ENCODE assay signal across 1 cellular context in the genomic region with DNA sequence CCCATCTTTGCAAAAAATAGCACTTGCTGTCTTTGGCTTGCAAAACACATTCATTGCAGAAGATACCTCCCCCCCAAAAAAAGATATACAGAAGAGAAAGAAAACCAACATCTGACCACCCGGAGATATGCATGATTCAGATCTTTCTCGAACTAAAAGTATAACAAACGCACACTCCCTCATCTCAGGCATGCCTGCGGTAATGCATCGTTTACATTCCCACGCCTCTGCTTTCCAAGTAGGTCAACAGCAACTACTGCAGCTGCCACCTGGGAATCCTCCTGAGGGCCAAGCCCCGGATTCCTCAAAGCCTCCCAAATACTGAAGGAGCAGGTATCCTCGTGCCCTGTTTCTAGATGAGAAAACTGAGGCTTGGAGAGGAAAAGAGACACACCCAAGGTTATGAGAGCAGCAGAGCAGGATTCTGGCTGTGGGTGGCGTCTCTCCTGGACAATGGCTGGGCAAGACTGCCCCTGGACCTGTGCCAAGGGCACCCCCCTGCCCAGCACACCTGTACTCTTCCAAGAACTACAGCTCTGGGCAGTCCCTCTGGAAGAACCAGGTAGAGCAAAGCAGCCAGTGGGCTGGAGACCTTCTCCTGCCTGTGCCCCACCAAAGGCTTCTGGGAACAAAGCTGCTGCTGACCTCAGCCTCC.
TF ChIP-seq lines count a peak whose summit lies in the region.

No MANE protein-coding gene starts in this region.

TF ChIP-seq in SK-N-SH treated with all-trans-retinoic acid at 6 μM for 48 hours, 23 proteins besides CTCF, POLR2A, EP300 and RAD21:
- TF ChIP-seq RARB (CRISPR knock-in tag; IDR thresholded peaks at IDR 0.05) (no peak), TCF4 (CRISPR knock-in tag; IDR thresholded peaks at IDR 0.05; ENCODE audit: borderline replicate concordance) (no peak), GLIS3 (CRISPR knock-in tag; IDR thresholded peaks at IDR 0.05) (no peak), ZFP30 (CRISPR knock-in tag; IDR thresholded peaks at IDR 0.05) (no peak), TOX (CRISPR knock-in tag; IDR thresholded peaks at IDR 0.05; ENCODE audit: borderline replicate concordance) (no peak), ESRRG (CRISPR knock-in tag; IDR thresholded peaks at IDR 0.05) (no peak), ZFP3 (CRISPR knock-in tag; IDR thresholded peaks at IDR 0.05) (no peak), BACH2 (CRISPR knock-in tag; IDR thresholded peaks at IDR 0.05; ENCODE audit: borderline replicate concordance) (no peak), CSDC2 (CRISPR knock-in tag; IDR thresholded peaks at IDR 0.05) (no peak), ZNF70 (CRISPR knock-in tag; IDR thresholded peaks at IDR 0.05) (no peak), SNAI2 (CRISPR knock-in tag; IDR thresholded peaks at IDR 0.05) (no peak), ZNF8 (CRISPR knock-in tag; IDR thresholded peaks at IDR 0.05) (no peak), ARNTL (CRISPR knock-in tag; IDR thresholded peaks at IDR 0.05; ENCODE audit: borderline replicate concordance, low read depth) (no peak), ZC3H10 (CRISPR knock-in tag; IDR thresholded peaks at IDR 0.05) (no peak), PPARA (CRISPR knock-in tag; IDR thresholded peaks at IDR 0.05; ENCODE audit: borderline replicate concordance) (no peak)
- TF ChIP-seq, protein P1, sequence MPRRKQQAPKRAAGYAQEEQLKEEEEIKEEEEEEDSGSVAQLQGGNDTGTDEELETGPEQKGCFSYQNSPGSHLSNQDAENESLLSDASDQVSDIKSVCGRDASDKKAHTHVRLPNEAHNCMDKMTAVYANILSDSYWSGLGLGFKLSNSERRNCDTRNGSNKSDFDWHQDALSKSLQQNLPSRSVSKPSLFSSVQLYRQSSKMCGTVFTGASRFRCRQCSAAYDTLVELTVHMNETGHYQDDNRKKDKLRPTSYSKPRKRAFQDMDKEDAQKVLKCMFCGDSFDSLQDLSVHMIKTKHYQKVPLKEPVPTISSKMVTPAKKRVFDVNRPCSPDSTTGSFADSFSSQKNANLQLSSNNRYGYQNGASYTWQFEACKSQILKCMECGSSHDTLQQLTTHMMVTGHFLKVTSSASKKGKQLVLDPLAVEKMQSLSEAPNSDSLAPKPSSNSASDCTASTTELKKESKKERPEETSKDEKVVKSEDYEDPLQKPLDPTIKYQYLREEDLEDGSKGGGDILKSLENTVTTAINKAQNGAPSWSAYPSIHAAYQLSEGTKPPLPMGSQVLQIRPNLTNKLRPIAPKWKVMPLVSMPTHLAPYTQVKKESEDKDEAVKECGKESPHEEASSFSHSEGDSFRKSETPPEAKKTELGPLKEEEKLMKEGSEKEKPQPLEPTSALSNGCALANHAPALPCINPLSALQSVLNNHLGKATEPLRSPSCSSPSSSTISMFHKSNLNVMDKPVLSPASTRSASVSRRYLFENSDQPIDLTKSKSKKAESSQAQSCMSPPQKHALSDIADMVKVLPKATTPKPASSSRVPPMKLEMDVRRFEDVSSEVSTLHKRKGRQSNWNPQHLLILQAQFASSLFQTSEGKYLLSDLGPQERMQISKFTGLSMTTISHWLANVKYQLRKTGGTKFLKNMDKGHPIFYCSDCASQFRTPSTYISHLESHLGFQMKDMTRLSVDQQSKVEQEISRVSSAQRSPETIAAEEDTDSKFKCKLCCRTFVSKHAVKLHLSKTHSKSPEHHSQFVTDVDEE (CRISPR knock-in tag; IDR thresholded peaks at IDR 0.05): no peak
- TF ChIP-seq, protein P2, sequence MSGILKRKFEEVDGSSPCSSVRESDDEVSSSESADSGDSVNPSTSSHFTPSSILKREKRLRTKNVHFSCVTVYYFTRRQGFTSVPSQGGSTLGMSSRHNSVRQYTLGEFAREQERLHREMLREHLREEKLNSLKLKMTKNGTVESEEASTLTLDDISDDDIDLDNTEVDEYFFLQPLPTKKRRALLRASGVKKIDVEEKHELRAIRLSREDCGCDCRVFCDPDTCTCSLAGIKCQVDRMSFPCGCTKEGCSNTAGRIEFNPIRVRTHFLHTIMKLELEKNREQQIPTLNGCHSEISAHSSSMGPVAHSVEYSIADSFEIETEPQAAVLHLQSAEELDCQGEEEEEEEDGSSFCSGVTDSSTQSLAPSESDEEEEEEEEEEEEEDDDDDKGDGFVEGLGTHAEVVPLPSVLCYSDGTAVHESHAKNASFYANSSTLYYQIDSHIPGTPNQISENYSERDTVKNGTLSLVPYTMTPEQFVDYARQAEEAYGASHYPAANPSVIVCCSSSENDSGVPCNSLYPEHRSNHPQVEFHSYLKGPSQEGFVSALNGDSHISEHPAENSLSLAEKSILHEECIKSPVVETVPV (CRISPR knock-in tag; IDR thresholded peaks at IDR 0.05): no peak
- TF ChIP-seq, protein P3, sequence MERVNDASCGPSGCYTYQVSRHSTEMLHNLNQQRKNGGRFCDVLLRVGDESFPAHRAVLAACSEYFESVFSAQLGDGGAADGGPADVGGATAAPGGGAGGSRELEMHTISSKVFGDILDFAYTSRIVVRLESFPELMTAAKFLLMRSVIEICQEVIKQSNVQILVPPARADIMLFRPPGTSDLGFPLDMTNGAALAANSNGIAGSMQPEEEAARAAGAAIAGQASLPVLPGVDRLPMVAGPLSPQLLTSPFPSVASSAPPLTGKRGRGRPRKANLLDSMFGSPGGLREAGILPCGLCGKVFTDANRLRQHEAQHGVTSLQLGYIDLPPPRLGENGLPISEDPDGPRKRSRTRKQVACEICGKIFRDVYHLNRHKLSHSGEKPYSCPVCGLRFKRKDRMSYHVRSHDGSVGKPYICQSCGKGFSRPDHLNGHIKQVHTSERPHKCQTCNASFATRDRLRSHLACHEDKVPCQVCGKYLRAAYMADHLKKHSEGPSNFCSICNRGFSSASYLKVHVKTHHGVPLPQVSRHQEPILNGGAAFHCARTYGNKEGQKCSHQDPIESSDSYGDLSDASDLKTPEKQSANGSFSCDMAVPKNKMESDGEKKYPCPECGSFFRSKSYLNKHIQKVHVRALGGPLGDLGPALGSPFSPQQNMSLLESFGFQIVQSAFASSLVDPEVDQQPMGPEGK (CRISPR knock-in tag; IDR thresholded peaks at IDR 0.05; ENCODE audit: borderline replicate concordance): no peak
- TF ChIP-seq, protein P4, sequence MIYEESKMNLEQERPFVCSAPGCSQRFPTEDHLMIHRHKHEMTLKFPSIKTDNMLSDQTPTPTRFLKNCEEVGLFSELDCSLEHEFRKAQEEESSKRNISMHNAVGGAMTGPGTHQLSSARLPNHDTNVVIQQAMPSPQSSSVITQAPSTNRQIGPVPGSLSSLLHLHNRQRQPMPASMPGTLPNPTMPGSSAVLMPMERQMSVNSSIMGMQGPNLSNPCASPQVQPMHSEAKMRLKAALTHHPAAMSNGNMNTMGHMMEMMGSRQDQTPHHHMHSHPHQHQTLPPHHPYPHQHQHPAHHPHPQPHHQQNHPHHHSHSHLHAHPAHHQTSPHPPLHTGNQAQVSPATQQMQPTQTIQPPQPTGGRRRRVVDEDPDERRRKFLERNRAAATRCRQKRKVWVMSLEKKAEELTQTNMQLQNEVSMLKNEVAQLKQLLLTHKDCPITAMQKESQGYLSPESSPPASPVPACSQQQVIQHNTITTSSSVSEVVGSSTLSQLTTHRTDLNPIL (CRISPR knock-in tag; IDR thresholded peaks at IDR 0.05; ENCODE audit: low read depth): no peak
- TF ChIP-seq, protein P5, sequence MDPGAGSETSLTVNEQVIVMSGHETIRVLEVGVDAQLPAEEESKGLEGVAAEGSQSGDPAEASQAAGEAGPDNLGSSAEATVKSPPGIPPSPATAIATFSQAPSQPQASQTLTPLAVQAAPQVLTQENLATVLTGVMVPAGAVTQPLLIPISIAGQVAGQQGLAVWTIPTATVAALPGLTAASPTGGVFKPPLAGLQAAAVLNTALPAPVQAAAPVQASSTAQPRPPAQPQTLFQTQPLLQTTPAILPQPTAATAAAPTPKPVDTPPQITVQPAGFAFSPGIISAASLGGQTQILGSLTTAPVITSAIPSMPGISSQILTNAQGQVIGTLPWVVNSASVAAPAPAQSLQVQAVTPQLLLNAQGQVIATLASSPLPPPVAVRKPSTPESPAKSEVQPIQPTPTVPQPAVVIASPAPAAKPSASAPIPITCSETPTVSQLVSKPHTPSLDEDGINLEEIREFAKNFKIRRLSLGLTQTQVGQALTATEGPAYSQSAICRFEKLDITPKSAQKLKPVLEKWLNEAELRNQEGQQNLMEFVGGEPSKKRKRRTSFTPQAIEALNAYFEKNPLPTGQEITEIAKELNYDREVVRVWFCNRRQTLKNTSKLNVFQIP (CRISPR knock-in tag; IDR thresholded peaks at IDR 0.05; ENCODE audit: borderline replicate concordance, low read depth): no peak
TF ChIP-seq in SK-N-SH treated with all-trans-retinoic acid at 6 μM for 48 hours: peak in this region for 0.
